ENCODE assay signal across 23 cellular contexts in genomic region chr11:46865340-46865739, GRCh38. TPM values are rescaled to one million over a fixed set of nuclear protein-coding genes. Genes with fewer than 3 reads are reported as not detected.
A peak's percentile ranks its signal among the peaks of the same experiment; 100 is the strongest.
DNase-seq lines count a peak whose midpoint lies in the region; ATAC-seq and TF ChIP-seq lines count a peak whose summit lies in the region.
"Had no signal": no experiment of that assay in that cellular context is flagged by ENCODE, and none has a peak within 500 bp of the region (broad histone marks: within the 10 kb centered on the region; RNA-seq: fewer than 3 reads in every experiment).

No MANE protein-coding gene starts in this region.

- ATAC-seq in GM21737 (IDR thresholded peaks at IDR 0.05; ENCODE audit: unreplicated experiment) = no peak
- ATAC-seq: activated CD4-positive, alpha-beta T cell treated with anti-CD3 and anti-CD28 coated beads for 36 hours; left colon; mucosa of descending colon had no signal

- DNase-seq in AG10803 (ENCODE audit: low read depth) = peak; percentile 67
- peak; percentile 18 for DNase-seq in M059J (ENCODE audit: low read depth)
- peak; percentile 92 for DNase-seq in choroid plexus epithelial cell (ENCODE audit: low read depth)
- DNase-seq in myocyte (ENCODE audit: low read depth) = peak; percentile 62
- DNase-seq in Kasumi-1 (lab: John Stamatoyannopoulos, UW) = no peak
- no peak for DNase-seq in NCI-H1930 (lab: John Stamatoyannopoulos, UW)
- no peak for DNase-seq in HT-29 (ENCODE audit: low spot score)
- DNase-seq: activated CD4-positive, alpha-beta T cell treated with anti-CD3 and anti-CD28 coated beads for 36 hours; activated effector memory CD4-positive, alpha-beta T cell treated with Interleukin-2 at 50 U/mL for 16 hours; amygdala; GDM1; left colon; mucosa of descending colon; NCI-H1092 treated with DMSO at 0.1 percent for 48 hours; NCI-H2107; NCI-H69; OCI-M1; sigmoid colon; SJCRH30; substantia nigra; T1000 had no signal

- no peak overlapping the region for H3K4me3 ChIP-seq in AG10803 (ENCODE audit: low read length)
- no peak overlapping the region for H3K4me3 ChIP-seq in choroid plexus epithelial cell (ENCODE audit: low read depth, low read length)
- H3K4me3 ChIP-seq: coronary artery, mucosa of descending colon, sigmoid colon, SJCRH30 had no signal

- TF ChIP-seq CTCF in AG10803 (conservative IDR thresholded peaks at IDR 0.05; ENCODE audit: low read length) (no peak), choroid plexus epithelial cell (conservative IDR thresholded peaks at IDR 0.05; ENCODE audit: low read depth, low read length) (no peak)

RNA-seq across cellular contexts. Expression of gene CKAP5, which starts 19.3 kb away (rescaled TPM):
- total RNA-seq in M059J (2014; rRNA removed; shearing (Covaris generic)) = 57.1 and 113 TPM in 2 replicates
- total RNA-seq in myocyte = 63.8 and 68.0 TPM in 2 replicates
- polyA plus RNA-seq in myocyte (2012) = 26.2 TPM
- total RNA-seq in HT-29 (2014; rRNA removed; shearing (Covaris generic)) = 62.7 and 76.0 TPM in 2 replicates

RNA-seq across cellular contexts. Expression of gene LRP4, which starts 53.0 kb away (rescaled TPM):
- total RNA-seq in M059J (2014; rRNA removed; shearing (Covaris generic)) = 0.98 and 1.1 TPM in 2 replicates
- 7.6 and 9.6 TPM in 2 replicates for total RNA-seq in myocyte
- 15.0 TPM for polyA plus RNA-seq in myocyte (2012)
- 0.15 TPM in 1 of 2 replicates, not detected in the other for total RNA-seq in HT-29 (2014; rRNA removed; shearing (Covaris generic))

Comparison
In these comparisons a context has a peak if more than half of its experiments do, and no peak if none do; other contexts are left out.
1. DNase-seq: peak in AG10803 (single experiment), M059J (single experiment), choroid plexus epithelial cell (single experiment) and myocyte (single experiment); none in Kasumi-1 (0 of 2), NCI-H1930 (0 of 2) and HT-29 (single experiment).